1 cellular context compared by ENCODE assay signal in the genomic region with DNA sequence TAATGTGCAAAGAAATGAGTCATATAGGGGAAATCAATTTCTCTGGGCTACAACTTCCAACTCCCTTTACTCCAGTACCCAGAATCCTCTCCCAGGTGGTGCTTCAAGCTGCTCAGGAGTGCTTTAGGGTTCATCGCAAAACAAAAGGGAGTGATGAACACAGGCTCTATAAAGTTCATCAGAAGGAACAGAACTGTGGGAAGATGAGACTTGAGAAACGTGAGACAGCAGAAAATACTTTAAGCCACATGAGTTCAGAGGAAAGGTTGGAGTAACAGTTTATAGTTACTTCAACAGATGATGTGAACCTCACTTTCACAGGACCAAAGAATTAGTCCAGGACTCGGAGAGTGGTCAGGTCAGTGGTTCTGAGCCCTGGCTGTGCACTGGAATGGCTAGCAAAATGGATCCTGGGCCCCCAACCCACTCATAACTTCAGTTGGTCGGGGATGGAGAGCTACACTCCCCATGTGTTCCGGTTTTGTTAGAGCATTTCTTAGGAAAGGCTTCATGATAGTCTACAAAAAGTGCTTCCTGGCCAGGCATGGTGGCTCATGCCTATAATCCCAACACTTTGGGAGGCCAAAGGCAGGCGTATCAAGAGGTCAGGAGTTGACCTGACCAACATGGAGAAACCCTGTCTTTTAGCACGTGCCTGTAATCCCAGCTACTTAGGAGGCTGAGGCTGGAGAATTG.
TF ChIP-seq lines count a peak whose summit lies in the region.

No MANE protein-coding gene starts in this region.

TF ChIP-seq in K562, 482 proteins besides CTCF, POLR2A, EP300 and RAD21 (continues in another document):
- TF ChIP-seq MAFK (IDR thresholded peaks at IDR 0.05; ENCODE audit: low read length), result no peak
- no peak for TF ChIP-seq PURB (CRISPR knock-in tag; IDR thresholded peaks at IDR 0.05; ENCODE audit: low read depth)
- 0 out of 2 replicates have a peak, but pooled peaks have one; percentile 4 for TF ChIP-seq NCOR1 (IDR thresholded peaks at IDR 0.05)
- TF ChIP-seq ZNF3 (CRISPR knock-in tag; IDR thresholded peaks at IDR 0.05), result no peak
- no peak for TF ChIP-seq IRF9 (tag; IDR thresholded peaks at IDR 0.05)
- no peak for TF ChIP-seq THRA (IDR thresholded peaks at IDR 0.05)
- no peak for TF ChIP-seq ZNF212 (CRISPR knock-in tag; IDR thresholded peaks at IDR 0.05)
- no peak for TF ChIP-seq CAMTA2 (CRISPR knock-in tag; conservative IDR thresholded peaks at IDR 0.05)
- TF ChIP-seq POLR2AphosphoS2 (IDR thresholded peaks at IDR 0.05; ENCODE audit: low read length), result peak; percentile 68
- TF ChIP-seq CCAR2 (IDR thresholded peaks at IDR 0.05; ENCODE audit: low read depth, low read length), result no peak
- TF ChIP-seq SIRT6 (IDR thresholded peaks at IDR 0.05; ENCODE audit: low read depth, low read length), result peak; percentile 26
- no peak for TF ChIP-seq ZNF699 (CRISPR knock-in tag; IDR thresholded peaks at IDR 0.05; ENCODE audit: insufficient replicate concordance)
- TF ChIP-seq, protein P1, sequence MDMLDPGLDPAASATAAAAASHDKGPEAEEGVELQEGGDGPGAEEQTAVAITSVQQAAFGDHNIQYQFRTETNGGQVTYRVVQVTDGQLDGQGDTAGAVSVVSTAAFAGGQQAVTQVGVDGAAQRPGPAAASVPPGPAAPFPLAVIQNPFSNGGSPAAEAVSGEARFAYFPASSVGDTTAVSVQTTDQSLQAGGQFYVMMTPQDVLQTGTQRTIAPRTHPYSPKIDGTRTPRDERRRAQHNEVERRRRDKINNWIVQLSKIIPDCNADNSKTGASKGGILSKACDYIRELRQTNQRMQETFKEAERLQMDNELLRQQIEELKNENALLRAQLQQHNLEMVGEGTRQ (CRISPR knock-in tag; IDR thresholded peaks at IDR 0.05), result no peak
- TF ChIP-seq EGR1 (conservative IDR thresholded peaks at IDR 0.05), result no peak
- no peak for TF ChIP-seq GTF2F1 (IDR thresholded peaks at IDR 0.05; ENCODE audit: low read depth, low read length)
- TF ChIP-seq TARDBP (IDR thresholded peaks at IDR 0.05), result no peak
- no peak for TF ChIP-seq MTA2 (IDR thresholded peaks at IDR 0.05; ENCODE audit: low read depth)
- TF ChIP-seq BRCA1 (IDR thresholded peaks at IDR 0.05), result no peak
- TF ChIP-seq BRCA1 (CRISPR knock-in tag; IDR thresholded peaks at IDR 0.05), result no peak
- TF ChIP-seq TAF7 (tag; IDR thresholded peaks at IDR 0.05), result no peak
- no peak for TF ChIP-seq POLR3G (IDR thresholded peaks at IDR 0.05; ENCODE audit: extremely low read depth, insufficient read length, insufficient replicate concordance)
- TF ChIP-seq MED1 (CRISPR knock-in tag; IDR thresholded peaks at IDR 0.05; ENCODE audit: borderline replicate concordance), result no peak
- TF ChIP-seq, protein P2, sequence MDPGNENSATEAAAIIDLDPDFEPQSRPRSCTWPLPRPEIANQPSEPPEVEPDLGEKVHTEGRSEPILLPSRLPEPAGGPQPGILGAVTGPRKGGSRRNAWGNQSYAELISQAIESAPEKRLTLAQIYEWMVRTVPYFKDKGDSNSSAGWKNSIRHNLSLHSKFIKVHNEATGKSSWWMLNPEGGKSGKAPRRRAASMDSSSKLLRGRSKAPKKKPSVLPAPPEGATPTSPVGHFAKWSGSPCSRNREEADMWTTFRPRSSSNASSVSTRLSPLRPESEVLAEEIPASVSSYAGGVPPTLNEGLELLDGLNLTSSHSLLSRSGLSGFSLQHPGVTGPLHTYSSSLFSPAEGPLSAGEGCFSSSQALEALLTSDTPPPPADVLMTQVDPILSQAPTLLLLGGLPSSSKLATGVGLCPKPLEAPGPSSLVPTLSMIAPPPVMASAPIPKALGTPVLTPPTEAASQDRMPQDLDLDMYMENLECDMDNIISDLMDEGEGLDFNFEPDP (CRISPR knock-in tag; IDR thresholded peaks at IDR 0.05), result no peak
- no peak for TF ChIP-seq GMEB1 (CRISPR knock-in tag; IDR thresholded peaks at IDR 0.05)
- no peak for TF ChIP-seq ZNF589 (CRISPR knock-in tag; IDR thresholded peaks at IDR 0.05; ENCODE audit: low read depth)
- 0 out of 2 replicates have a peak, but pooled peaks have one; percentile 4 for TF ChIP-seq ELF4 (CRISPR knock-in tag; IDR thresholded peaks at IDR 0.05)
- TF ChIP-seq KLF10 (CRISPR knock-in tag; IDR thresholded peaks at IDR 0.05), result no peak
- TF ChIP-seq KLF13 (tag; IDR thresholded peaks at IDR 0.05; ENCODE audit: borderline replicate concordance, low read depth), result no peak
- no peak for TF ChIP-seq CC2D1A (IDR thresholded peaks at IDR 0.05)
- TF ChIP-seq CSDE1 (IDR thresholded peaks at IDR 0.05), result no peak
- TF ChIP-seq STAT6 (CRISPR knock-in tag; IDR thresholded peaks at IDR 0.05), result no peak
- TF ChIP-seq, protein P3, sequence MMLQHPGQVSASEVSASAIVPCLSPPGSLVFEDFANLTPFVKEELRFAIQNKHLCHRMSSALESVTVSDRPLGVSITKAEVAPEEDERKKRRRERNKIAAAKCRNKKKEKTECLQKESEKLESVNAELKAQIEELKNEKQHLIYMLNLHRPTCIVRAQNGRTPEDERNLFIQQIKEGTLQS (IDR thresholded peaks at IDR 0.05), result 0 out of 2 replicates have a peak, but pooled peaks have one; percentile 19
- TF ChIP-seq, protein P3 (CRISPR knock-in tag; conservative IDR thresholded peaks at IDR 0.05), result no peak
- no peak for TF ChIP-seq PCBP2 (IDR thresholded peaks at IDR 0.05; ENCODE audit: low read depth, low read length, poor library complexity, severe bottlenecking)
- TF ChIP-seq, protein P4, sequence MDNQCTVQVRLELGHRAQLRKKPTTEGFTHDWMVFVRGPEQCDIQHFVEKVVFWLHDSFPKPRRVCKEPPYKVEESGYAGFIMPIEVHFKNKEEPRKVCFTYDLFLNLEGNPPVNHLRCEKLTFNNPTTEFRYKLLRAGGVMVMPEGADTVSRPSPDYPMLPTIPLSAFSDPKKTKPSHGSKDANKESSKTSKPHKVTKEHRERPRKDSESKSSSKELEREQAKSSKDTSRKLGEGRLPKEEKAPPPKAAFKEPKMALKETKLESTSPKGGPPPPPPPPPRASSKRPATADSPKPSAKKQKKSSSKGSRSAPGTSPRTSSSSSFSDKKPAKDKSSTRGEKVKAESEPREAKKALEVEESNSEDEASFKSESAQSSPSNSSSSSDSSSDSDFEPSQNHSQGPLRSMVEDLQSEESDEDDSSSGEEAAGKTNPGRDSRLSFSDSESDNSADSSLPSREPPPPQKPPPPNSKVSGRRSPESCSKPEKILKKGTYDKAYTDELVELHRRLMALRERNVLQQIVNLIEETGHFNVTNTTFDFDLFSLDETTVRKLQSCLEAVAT (IDR thresholded peaks at IDR 0.05), result no peak
- no peak for TF ChIP-seq U2AF1 (optimal IDR thresholded peaks at IDR 0.05; ENCODE audit: low read depth, low read length)
- TF ChIP-seq, protein P5, sequence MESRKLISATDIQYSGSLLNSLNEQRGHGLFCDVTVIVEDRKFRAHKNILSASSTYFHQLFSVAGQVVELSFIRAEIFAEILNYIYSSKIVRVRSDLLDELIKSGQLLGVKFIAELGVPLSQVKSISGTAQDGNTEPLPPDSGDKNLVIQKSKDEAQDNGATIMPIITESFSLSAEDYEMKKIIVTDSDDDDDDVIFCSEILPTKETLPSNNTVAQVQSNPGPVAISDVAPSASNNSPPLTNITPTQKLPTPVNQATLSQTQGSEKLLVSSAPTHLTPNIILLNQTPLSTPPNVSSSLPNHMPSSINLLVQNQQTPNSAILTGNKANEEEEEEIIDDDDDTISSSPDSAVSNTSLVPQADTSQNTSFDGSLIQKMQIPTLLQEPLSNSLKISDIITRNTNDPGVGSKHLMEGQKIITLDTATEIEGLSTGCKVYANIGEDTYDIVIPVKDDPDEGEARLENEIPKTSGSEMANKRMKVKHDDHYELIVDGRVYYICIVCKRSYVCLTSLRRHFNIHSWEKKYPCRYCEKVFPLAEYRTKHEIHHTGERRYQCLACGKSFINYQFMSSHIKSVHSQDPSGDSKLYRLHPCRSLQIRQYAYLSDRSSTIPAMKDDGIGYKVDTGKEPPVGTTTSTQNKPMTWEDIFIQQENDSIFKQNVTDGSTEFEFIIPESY (CRISPR knock-in tag; IDR thresholded peaks at IDR 0.05), result no peak
- TF ChIP-seq ZFP30 (CRISPR knock-in tag; IDR thresholded peaks at IDR 0.05; ENCODE audit: borderline replicate concordance), result no peak
- TF ChIP-seq L3MBTL2 (IDR thresholded peaks at IDR 0.05), result no peak
- no peak for TF ChIP-seq KAT7 (CRISPR knock-in tag; IDR thresholded peaks at IDR 0.05; ENCODE audit: borderline replicate concordance)
- no peak; the same call in 1 of the 2 replicates for TF ChIP-seq CREB1 (IDR thresholded peaks at IDR 0.05)
- no peak for TF ChIP-seq CREB1 (CRISPR knock-in tag; IDR thresholded peaks at IDR 0.05)
- TF ChIP-seq POLR2AphosphoS5 (IDR thresholded peaks at IDR 0.05; ENCODE audit: control insufficient read depth, insufficient read depth, low read depth, low read length), result peak; percentile 14; the same call in 1 of the 2 replicates
- TF ChIP-seq HNRNPLL (IDR thresholded peaks at IDR 0.05; ENCODE audit: low read depth, low read length, poor library complexity, severe bottlenecking), result no peak
- TF ChIP-seq LCOR (CRISPR knock-in tag; IDR thresholded peaks at IDR 0.05), result no peak
- no peak for TF ChIP-seq ARHGAP35 (IDR thresholded peaks at IDR 0.05; ENCODE audit: partially characterized antibody)
- TF ChIP-seq EWSR1 (IDR thresholded peaks at IDR 0.05; ENCODE audit: borderline replicate concordance, low read depth, partially characterized antibody), result peak; percentile 35
- TF ChIP-seq ELK1 (CRISPR knock-in tag; IDR thresholded peaks at IDR 0.05), result no peak
- no peak for TF ChIP-seq PHF8 (IDR thresholded peaks at IDR 0.05; ENCODE audit: borderline replicate concordance, low read length)
- TF ChIP-seq HNRNPH1 (optimal IDR thresholded peaks at IDR 0.05; ENCODE audit: low read depth, low read length), result no peak
- no peak for TF ChIP-seq SMARCA5 (IDR thresholded peaks at IDR 0.05)
- TF ChIP-seq ZKSCAN3 (CRISPR knock-in tag; IDR thresholded peaks at IDR 0.05), result no peak
